1 cellular context compared by ENCODE assay signal in genomic region chr7:10429516-10429915, GRCh38.
TF ChIP-seq lines count a peak whose summit lies in the region.

No MANE protein-coding gene starts in this region.

TF ChIP-seq in SK-N-SH, 30 proteins besides CTCF, POLR2A, EP300 and RAD21 (continued from another document):
- no peak for TF ChIP-seq RFX5 (IDR thresholded peaks at IDR 0.05; ENCODE audit: low read length)
- no peak for TF ChIP-seq REST (IDR thresholded peaks at IDR 0.05; ENCODE audit: low read depth, low read length)
- no peak for TF ChIP-seq TAF1 (IDR thresholded peaks at IDR 0.05; ENCODE audit: borderline replicate concordance, low read depth, low read length)
- no peak for TF ChIP-seq CHD2 (IDR thresholded peaks at IDR 0.05; ENCODE audit: low read length, partially characterized antibody)
